Comparison of ENCODE assay signal across 1 cellular context in genomic region chr7:76272872-76273271, GRCh38.
TF ChIP-seq lines count a peak whose summit lies in the region.

No MANE protein-coding gene starts in this region.

TF ChIP-seq in WTC11, 78 proteins besides CTCF, POLR2A, EP300 and RAD21 (continued from another document):
- TF ChIP-seq PRDM15 (CRISPR knock-in tag; IDR thresholded peaks at IDR 0.05) = no peak
- no peak for TF ChIP-seq TP53 (CRISPR knock-in tag; IDR thresholded peaks at IDR 0.05)
- no peak for TF ChIP-seq NFATC4 (CRISPR knock-in tag; IDR thresholded peaks at IDR 0.05)
- TF ChIP-seq E2F5 (CRISPR knock-in tag; IDR thresholded peaks at IDR 0.05) = no peak
- no peak for TF ChIP-seq IRF1 (CRISPR knock-in tag; IDR thresholded peaks at IDR 0.05)
- TF ChIP-seq RORB (CRISPR knock-in tag; IDR thresholded peaks at IDR 0.05) = no peak
- TF ChIP-seq ZNF512 (CRISPR knock-in tag; IDR thresholded peaks at IDR 0.05; ENCODE audit: borderline replicate concordance) = no peak
- TF ChIP-seq NFYB (CRISPR knock-in tag; conservative IDR thresholded peaks at IDR 0.05; ENCODE audit: low read depth) = no peak
